In the genomic region with DNA sequence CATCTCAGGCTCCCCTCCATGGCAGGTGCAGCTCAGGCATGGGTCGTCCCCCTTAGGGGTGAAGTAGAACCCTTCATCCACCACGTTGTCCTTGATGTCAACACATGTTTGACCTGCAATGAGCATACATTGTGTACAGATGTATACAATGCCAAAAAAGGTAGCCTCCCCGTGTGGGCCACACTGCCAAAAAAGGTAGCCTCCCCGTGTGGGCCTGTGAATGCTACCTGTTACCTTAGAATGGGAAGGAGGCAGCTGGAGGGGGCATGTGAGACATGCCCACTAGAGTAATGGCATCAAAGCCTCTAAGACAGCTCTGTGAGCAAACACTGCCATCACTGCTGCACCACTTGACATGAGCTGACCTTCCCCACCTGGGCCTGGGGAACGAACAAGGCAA, we compare ENCODE assay signal across 1 cellular context.
TF ChIP-seq lines count a peak whose summit lies in the region.

No MANE protein-coding gene starts in this region.

TF ChIP-seq in K562, 482 proteins besides CTCF, POLR2A, EP300 and RAD21 (continued from another document and continues in another):
- TF ChIP-seq ZNF146 (CRISPR knock-in tag; IDR thresholded peaks at IDR 0.05; ENCODE audit: unreplicated experiment) (no peak), ZC3H4 (CRISPR knock-in tag; IDR thresholded peaks at IDR 0.05; ENCODE audit: borderline replicate concordance) (peak; percentile 89), JUND (IDR thresholded peaks at IDR 0.05; ENCODE audit: borderline replicate concordance, low read depth, low read length) (no peak), JUND (tag; IDR thresholded peaks at IDR 0.05; ENCODE audit: borderline replicate concordance, low read depth, low read length) (no peak), YY1 (IDR thresholded peaks at IDR 0.05; ENCODE audit: borderline replicate concordance in 1 of 3, control insufficient read depth in 1 of 3, extremely low read depth in 1 of 3, insufficient read depth in 3 of 3, insufficient read length in 1 of 3, insufficient replicate concordance in 2 of 3, low read depth in 1 of 3, low read length in 2 of 3) (no peak), ZNF165 (CRISPR knock-in tag; IDR thresholded peaks at IDR 0.05; ENCODE audit: borderline replicate concordance) (no peak), PYGO2 (tag; IDR thresholded peaks at IDR 0.05) (no peak), KLF1 (tag; IDR thresholded peaks at IDR 0.05) (peak; percentile 37; the same call in 1 of the 2 replicates), JUN (IDR thresholded peaks at IDR 0.05; ENCODE audit: borderline replicate concordance, low read depth, low read length) (no peak), JUN (CRISPR knock-in tag; IDR thresholded peaks at IDR 0.05; ENCODE audit: borderline replicate concordance) (peak; percentile 1; the same call in 1 of the 2 replicates), PCBP2 (IDR thresholded peaks at IDR 0.05; ENCODE audit: low read depth, low read length, poor library complexity, severe bottlenecking) (no peak), KDM2B (CRISPR knock-in tag; IDR thresholded peaks at IDR 0.05) (no peak), NCOA6 (IDR thresholded peaks at IDR 0.05) (no peak), ZNF507 (tag; conservative IDR thresholded peaks at IDR 0.05) (no peak), CEBPG (CRISPR knock-in tag; IDR thresholded peaks at IDR 0.05) (peak; percentile 15; the same call in 1 of the 2 replicates), CEBPG (tag; conservative IDR thresholded peaks at IDR 0.05 in 1 of 2, IDR thresholded peaks at IDR 0.05 in 1 of 2) (no peak), HDGF (IDR thresholded peaks at IDR 0.05) (no peak), KDM5B (IDR thresholded peaks at IDR 0.05; ENCODE audit: insufficient replicate concordance, low read depth, low read length) (no peak)
- TF ChIP-seq, protein P1, sequence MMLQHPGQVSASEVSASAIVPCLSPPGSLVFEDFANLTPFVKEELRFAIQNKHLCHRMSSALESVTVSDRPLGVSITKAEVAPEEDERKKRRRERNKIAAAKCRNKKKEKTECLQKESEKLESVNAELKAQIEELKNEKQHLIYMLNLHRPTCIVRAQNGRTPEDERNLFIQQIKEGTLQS (IDR thresholded peaks at IDR 0.05) = no peak
- TF ChIP-seq, protein P1 (CRISPR knock-in tag; conservative IDR thresholded peaks at IDR 0.05) = no peak
- TF ChIP-seq, protein P2, sequence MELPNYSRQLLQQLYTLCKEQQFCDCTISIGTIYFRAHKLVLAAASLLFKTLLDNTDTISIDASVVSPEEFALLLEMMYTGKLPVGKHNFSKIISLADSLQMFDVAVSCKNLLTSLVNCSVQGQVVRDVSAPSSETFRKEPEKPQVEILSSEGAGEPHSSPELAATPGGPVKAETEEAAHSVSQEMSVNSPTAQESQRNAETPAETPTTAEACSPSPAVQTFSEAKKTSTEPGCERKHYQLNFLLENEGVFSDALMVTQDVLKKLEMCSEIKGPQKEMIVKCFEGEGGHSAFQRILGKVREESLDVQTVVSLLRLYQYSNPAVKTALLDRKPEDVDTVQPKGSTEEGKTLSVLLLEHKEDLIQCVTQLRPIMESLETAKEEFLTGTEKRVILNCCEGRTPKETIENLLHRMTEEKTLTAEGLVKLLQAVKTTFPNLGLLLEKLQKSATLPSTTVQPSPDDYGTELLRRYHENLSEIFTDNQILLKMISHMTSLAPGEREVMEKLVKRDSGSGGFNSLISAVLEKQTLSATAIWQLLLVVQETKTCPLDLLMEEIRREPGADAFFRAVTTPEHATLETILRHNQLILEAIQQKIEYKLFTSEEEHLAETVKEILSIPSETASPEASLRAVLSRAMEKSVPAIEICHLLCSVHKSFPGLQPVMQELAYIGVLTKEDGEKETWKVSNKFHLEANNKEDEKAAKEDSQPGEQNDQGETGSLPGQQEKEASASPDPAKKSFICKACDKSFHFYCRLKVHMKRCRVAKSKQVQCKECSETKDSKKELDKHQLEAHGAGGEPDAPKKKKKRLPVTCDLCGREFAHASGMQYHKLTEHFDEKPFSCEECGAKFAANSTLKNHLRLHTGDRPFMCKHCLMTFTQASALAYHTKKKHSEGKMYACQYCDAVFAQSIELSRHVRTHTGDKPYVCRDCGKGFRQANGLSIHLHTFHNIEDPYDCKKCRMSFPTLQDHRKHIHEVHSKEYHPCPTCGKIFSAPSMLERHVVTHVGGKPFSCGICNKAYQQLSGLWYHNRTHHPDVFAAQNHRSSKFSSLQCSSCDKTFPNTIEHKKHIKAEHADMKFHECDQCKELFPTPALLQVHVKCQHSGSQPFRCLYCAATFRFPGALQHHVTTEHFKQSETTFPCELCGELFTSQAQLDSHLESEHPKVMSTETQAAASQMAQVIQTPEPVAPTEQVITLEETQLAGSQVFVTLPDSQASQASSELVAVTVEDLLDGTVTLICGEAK (IDR thresholded peaks at IDR 0.05) = no peak
- TF ChIP-seq, protein P2 (CRISPR knock-in tag; IDR thresholded peaks at IDR 0.05) = no peak; the same call in 1 of the 2 replicates
- TF ChIP-seq, protein P3, sequence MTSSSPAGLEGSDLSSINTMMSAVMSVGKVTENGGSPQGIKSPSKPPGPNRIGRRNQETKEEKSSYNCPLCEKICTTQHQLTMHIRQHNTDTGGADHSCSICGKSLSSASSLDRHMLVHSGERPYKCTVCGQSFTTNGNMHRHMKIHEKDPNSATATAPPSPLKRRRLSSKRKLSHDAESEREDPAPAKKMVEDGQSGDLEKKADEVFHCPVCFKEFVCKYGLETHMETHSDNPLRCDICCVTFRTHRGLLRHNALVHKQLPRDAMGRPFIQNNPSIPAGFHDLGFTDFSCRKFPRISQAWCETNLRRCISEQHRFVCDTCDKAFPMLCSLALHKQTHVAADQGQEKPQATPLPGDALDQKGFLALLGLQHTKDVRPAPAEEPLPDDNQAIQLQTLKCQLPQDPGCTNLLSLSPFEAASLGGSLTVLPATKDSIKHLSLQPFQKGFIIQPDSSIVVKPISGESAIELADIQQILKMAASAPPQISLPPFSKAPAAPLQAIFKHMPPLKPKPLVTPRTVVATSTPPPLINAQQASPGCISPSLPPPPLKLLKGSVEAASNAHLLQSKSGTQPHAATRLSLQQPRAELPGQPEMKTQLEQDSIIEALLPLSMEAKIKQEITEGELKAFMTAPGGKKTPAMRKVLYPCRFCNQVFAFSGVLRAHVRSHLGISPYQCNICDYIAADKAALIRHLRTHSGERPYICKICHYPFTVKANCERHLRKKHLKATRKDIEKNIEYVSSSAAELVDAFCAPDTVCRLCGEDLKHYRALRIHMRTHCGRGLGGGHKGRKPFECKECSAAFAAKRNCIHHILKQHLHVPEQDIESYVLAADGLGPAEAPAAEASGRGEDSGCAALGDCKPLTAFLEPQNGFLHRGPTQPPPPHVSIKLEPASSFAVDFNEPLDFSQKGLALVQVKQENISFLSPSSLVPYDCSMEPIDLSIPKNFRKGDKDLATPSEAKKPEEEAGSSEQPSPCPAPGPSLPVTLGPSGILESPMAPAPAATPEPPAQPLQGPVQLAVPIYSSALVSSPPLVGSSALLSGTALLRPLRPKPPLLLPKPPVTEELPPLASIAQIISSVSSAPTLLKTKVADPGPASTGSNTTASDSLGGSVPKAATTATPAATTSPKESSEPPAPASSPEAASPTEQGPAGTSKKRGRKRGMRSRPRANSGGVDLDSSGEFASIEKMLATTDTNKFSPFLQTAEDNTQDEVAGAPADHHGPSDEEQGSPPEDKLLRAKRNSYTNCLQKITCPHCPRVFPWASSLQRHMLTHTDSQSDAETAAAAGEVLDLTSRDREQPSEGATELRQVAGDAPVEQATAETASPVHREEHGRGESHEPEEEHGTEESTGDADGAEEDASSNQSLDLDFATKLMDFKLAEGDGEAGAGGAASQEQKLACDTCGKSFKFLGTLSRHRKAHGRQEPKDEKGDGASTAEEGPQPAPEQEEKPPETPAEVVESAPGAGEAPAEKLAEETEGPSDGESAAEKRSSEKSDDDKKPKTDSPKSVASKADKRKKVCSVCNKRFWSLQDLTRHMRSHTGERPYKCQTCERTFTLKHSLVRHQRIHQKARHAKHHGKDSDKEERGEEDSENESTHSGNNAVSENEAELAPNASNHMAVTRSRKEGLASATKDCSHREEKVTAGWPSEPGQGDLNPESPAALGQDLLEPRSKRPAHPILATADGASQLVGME (CRISPR knock-in tag; IDR thresholded peaks at IDR 0.05) = 0 out of 2 replicates have a peak, but pooled peaks have one; percentile 38
- TF ChIP-seq, protein P4, sequence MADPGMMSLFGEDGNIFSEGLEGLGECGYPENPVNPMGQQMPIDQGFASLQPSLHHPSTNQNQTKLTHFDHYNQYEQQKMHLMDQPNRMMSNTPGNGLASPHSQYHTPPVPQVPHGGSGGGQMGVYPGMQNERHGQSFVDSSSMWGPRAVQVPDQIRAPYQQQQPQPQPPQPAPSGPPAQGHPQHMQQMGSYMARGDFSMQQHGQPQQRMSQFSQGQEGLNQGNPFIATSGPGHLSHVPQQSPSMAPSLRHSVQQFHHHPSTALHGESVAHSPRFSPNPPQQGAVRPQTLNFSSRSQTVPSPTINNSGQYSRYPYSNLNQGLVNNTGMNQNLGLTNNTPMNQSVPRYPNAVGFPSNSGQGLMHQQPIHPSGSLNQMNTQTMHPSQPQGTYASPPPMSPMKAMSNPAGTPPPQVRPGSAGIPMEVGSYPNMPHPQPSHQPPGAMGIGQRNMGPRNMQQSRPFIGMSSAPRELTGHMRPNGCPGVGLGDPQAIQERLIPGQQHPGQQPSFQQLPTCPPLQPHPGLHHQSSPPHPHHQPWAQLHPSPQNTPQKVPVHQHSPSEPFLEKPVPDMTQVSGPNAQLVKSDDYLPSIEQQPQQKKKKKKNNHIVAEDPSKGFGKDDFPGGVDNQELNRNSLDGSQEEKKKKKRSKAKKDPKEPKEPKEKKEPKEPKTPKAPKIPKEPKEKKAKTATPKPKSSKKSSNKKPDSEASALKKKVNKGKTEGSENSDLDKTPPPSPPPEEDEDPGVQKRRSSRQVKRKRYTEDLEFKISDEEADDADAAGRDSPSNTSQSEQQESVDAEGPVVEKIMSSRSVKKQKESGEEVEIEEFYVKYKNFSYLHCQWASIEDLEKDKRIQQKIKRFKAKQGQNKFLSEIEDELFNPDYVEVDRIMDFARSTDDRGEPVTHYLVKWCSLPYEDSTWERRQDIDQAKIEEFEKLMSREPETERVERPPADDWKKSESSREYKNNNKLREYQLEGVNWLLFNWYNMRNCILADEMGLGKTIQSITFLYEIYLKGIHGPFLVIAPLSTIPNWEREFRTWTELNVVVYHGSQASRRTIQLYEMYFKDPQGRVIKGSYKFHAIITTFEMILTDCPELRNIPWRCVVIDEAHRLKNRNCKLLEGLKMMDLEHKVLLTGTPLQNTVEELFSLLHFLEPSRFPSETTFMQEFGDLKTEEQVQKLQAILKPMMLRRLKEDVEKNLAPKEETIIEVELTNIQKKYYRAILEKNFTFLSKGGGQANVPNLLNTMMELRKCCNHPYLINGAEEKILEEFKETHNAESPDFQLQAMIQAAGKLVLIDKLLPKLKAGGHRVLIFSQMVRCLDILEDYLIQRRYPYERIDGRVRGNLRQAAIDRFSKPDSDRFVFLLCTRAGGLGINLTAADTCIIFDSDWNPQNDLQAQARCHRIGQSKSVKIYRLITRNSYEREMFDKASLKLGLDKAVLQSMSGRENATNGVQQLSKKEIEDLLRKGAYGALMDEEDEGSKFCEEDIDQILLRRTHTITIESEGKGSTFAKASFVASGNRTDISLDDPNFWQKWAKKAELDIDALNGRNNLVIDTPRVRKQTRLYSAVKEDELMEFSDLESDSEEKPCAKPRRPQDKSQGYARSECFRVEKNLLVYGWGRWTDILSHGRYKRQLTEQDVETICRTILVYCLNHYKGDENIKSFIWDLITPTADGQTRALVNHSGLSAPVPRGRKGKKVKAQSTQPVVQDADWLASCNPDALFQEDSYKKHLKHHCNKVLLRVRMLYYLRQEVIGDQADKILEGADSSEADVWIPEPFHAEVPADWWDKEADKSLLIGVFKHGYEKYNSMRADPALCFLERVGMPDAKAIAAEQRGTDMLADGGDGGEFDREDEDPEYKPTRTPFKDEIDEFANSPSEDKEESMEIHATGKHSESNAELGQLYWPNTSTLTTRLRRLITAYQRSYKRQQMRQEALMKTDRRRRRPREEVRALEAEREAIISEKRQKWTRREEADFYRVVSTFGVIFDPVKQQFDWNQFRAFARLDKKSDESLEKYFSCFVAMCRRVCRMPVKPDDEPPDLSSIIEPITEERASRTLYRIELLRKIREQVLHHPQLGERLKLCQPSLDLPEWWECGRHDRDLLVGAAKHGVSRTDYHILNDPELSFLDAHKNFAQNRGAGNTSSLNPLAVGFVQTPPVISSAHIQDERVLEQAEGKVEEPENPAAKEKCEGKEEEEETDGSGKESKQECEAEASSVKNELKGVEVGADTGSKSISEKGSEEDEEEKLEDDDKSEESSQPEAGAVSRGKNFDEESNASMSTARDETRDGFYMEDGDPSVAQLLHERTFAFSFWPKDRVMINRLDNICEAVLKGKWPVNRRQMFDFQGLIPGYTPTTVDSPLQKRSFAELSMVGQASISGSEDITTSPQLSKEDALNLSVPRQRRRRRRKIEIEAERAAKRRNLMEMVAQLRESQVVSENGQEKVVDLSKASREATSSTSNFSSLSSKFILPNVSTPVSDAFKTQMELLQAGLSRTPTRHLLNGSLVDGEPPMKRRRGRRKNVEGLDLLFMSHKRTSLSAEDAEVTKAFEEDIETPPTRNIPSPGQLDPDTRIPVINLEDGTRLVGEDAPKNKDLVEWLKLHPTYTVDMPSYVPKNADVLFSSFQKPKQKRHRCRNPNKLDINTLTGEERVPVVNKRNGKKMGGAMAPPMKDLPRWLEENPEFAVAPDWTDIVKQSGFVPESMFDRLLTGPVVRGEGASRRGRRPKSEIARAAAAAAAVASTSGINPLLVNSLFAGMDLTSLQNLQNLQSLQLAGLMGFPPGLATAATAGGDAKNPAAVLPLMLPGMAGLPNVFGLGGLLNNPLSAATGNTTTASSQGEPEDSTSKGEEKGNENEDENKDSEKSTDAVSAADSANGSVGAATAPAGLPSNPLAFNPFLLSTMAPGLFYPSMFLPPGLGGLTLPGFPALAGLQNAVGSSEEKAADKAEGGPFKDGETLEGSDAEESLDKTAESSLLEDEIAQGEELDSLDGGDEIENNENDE (IDR thresholded peaks at IDR 0.05; ENCODE audit: low read depth, low read length) = no peak
